In genomic region chr14:73289308-73289707, GRCh38 we compare ENCODE assay signal across 24 cellular contexts. TPM values are rescaled to one million over a fixed set of nuclear protein-coding genes. Genes with fewer than 3 reads are reported as not detected.
A peak's percentile ranks its signal among the peaks of the same experiment; 100 is the strongest.
DNase-seq lines count a peak whose midpoint lies in the region; ATAC-seq, FAIRE-seq and TF ChIP-seq lines count a peak whose summit lies in the region.
"Had no signal": no experiment of that assay in that cellular context is flagged by ENCODE, and none has a peak within 500 bp of the region (broad histone marks: within the 10 kb centered on the region; RNA-seq: fewer than 3 reads in every experiment).

No MANE protein-coding gene starts in this region.

- H3K36me3 ChIP-seq in OCI-LY3 (replicated peaks; ENCODE audit: low read depth, low read length) = peaks cover 8% of the 10 kb centered on the region
- peaks cover 5% of the 10 kb centered on the region; the same call in 1 of the 2 replicates for H3K36me3 ChIP-seq in MG63

- H3K36me3 Mint-ChIP-seq in natural killer cell treated with Interleukin-12 subunit alpha and Interleukin-12 subunit beta and Interleukin-15 and Interleukin-18, amount 100 ng/mL, for 72 hours = peaks cover 8% of the 10 kb centered on the region
- H3K36me3 Mint-ChIP-seq in natural killer cell = peaks cover under 1% of the 10 kb centered on the region

- H3K4me2 ChIP-seq in OCI-LY3 (ENCODE audit: low read length) = peak overlapping the region; percentile 64
- H3K4me2 ChIP-seq: A549, smooth muscle cell had no signal

- no peaks in the 10 kb centered on the region for H3K79me2 ChIP-seq in OCI-LY3 (ENCODE audit: low read length)

- no peaks in the 10 kb centered on the region for H3K9me3 Mint-ChIP-seq in natural killer cell treated with Interleukin-12 subunit alpha and Interleukin-12 subunit beta and Interleukin-15 and Interleukin-18, amount 100 ng/mL, for 72 hours
- H3K9me3 Mint-ChIP-seq in natural killer cell = no peaks in the 10 kb centered on the region
- H3K9me3 Mint-ChIP-seq: activated CD4-positive, alpha-beta T cell treated with anti-CD3 and anti-CD28 coated beads, Interleukin-2, amount 10 ng/mL, durations not matched to agents 7 days and 5 days; activated T-cell treated with anti-CD3 and anti-CD28 coated beads, Interleukin-2, amount 50 U/mL, for 24 hours; CD4-positive, alpha-beta T cell had no signal

- H3K27ac ChIP-seq in OCI-LY3 (ENCODE audit: low read length) = peak overlapping the region; percentile 64
- H3K27ac ChIP-seq: A549, right atrium auricular region had no signal

- no peak for FAIRE-seq in H54 (lab: Jason Lieb, UNC)
- FAIRE-seq: A549, D721Med, endometrium, frontal cortex had no signal

- peaks cover 11 to 27% of the 10 kb centered on the region in 2 donors for H3K4me1 Mint-ChIP-seq in natural killer cell treated with Interleukin-12 subunit alpha and Interleukin-12 subunit beta and Interleukin-15 and Interleukin-18, amount 100 ng/mL, for 72 hours (ENCODE audit: low read depth in 2 of 2)
- no peaks in the 10 kb centered on the region for H3K4me1 Mint-ChIP-seq in natural killer cell

- H4K20me1 ChIP-seq in OCI-LY3 (ENCODE audit: insufficient read depth, low read length) = no peaks in the 10 kb centered on the region

- no peak for ATAC-seq in natural killer cell treated with Interleukin-12 subunit alpha and Interleukin-12 subunit beta and Interleukin-15 and Interleukin-18, amount 100 ng/mL, for 72 hours
- ATAC-seq in natural killer cell (no peak), GM18861 (IDR thresholded peaks at IDR 0.05; ENCODE audit: unreplicated experiment) (no peak)
- ATAC-seq: A549 had no signal

- TF ChIP-seq CTCF in natural killer cell (IDR thresholded peaks at IDR 0.05) (no peak), OCI-LY3 (IDR thresholded peaks at IDR 0.05; ENCODE audit: low read depth, low read length) (no peak)

- intact Hi-C loops in natural killer cell (cut with micrococcal nuclease) = no loop called here

- H3K4me3 ChIP-seq in OCI-LY3 (ENCODE audit: low read length) (peak overlapping the region; percentile 44), MG63 (no peak overlapping the region)
- H3K4me3 ChIP-seq: A549, right atrium auricular region, smooth muscle cell, testis had no signal

- DNase-seq in natural killer cell treated with Interleukin-12 subunit alpha and Interleukin-12 subunit beta and Interleukin-15 and Interleukin-18, amount 100 ng/mL, for 72 hours (ENCODE audit: low spot score) = no peak
- DNase-seq in natural killer cell = no peak
- peak; percentile 55 for DNase-seq in inferior parietal cortex (ENCODE audit: extremely low spot score)
- DNase-seq in effector CD8-positive, alpha-beta T cell (lab: John Stamatoyannopoulos, UW) = no peak
- DNase-seq in MG63 = no peak
- DNase-seq in H54 (ENCODE audit: insufficient read length, low spot score) = no peak
- DNase-seq: activated CD4-positive, alpha-beta T cell treated with anti-CD3 and anti-CD28 coated beads, Interleukin-2, amount 10 ng/mL, durations not matched to agents 7 days and 5 days; activated T-cell treated with anti-CD3 and anti-CD28 coated beads, Interleukin-2, amount 50 U/mL, for 24 hours; CD4-positive, alpha-beta T cell; central memory CD4-positive, alpha-beta T cell; NCI-H1694 treated with DMSO at 0.1 percent for 48 hours; NCI-H2171 treated with DMSO at 0.1 percent for 48 hours; NCI-H510A treated with DMSO at 0.1 percent for 48 hours; stimulated activated naive CD4-positive, alpha-beta T cell; testis had no signal

- no peak overlapping the region for H2AFZ ChIP-seq in OCI-LY3 (ENCODE audit: low read depth, low read length)

- TF ChIP-seq POLR2A in H54 (IDR thresholded peaks at IDR 0.05; ENCODE audit: low read depth, low read length) = no peak

- H3K4me3 Mint-ChIP-seq in natural killer cell treated with Interleukin-12 subunit alpha and Interleukin-12 subunit beta and Interleukin-15 and Interleukin-18, amount 100 ng/mL, for 72 hours = peak overlapping the region; percentile 27
- no peak overlapping the region for H3K4me3 Mint-ChIP-seq in natural killer cell
- H3K4me3 Mint-ChIP-seq: activated CD4-positive, alpha-beta T cell treated with anti-CD3 and anti-CD28 coated beads, Interleukin-2, amount 10 ng/mL, durations not matched to agents 7 days and 5 days; activated T-cell treated with anti-CD3 and anti-CD28 coated beads, Interleukin-2, amount 50 U/mL, for 24 hours; CD4-positive, alpha-beta T cell had no signal

- peaks cover 36% of the 10 kb centered on the region for H3K4me1 ChIP-seq in OCI-LY3 (ENCODE audit: low read length)
- H3K4me1 ChIP-seq: A549, right atrium auricular region, testis had no signal

- H3K27me3 ChIP-seq in OCI-LY3 (ENCODE audit: low read depth, low read length) = no peaks in the 10 kb centered on the region
- no peaks in the 10 kb centered on the region for H3K27me3 ChIP-seq in MG63
- H3K27me3 ChIP-seq: right atrium auricular region, testis had no signal

- H3K9ac ChIP-seq in OCI-LY3 (ENCODE audit: low read length) = peak overlapping the region; percentile 44

- H3K27ac Mint-ChIP-seq in natural killer cell treated with Interleukin-12 subunit alpha and Interleukin-12 subunit beta and Interleukin-15 and Interleukin-18, amount 100 ng/mL, for 72 hours = peak overlapping the region in 1 of 2 donors; percentile 34
- H3K27ac Mint-ChIP-seq in natural killer cell = peak overlapping the region in 1 of 2 donors; percentile 21
- H3K27ac Mint-ChIP-seq: activated CD4-positive, alpha-beta T cell treated with anti-CD3 and anti-CD28 coated beads, Interleukin-2, amount 10 ng/mL, durations not matched to agents 7 days and 5 days; CD4-positive, alpha-beta T cell had no signal

- H3K9me3 ChIP-seq in OCI-LY3 (ENCODE audit: insufficient read depth, low read length) (no peaks in the 10 kb centered on the region), MG63 (no peaks in the 10 kb centered on the region)
- H3K9me3 ChIP-seq: A549, right atrium auricular region, testis had no signal

- no peaks in the 10 kb centered on the region for H3K27me3 Mint-ChIP-seq in natural killer cell treated with Interleukin-12 subunit alpha and Interleukin-12 subunit beta and Interleukin-15 and Interleukin-18, amount 100 ng/mL, for 72 hours
- no peaks in the 10 kb centered on the region for H3K27me3 Mint-ChIP-seq in natural killer cell (ENCODE audit: low read depth in 2 of 2)
- H3K27me3 Mint-ChIP-seq: activated CD4-positive, alpha-beta T cell treated with anti-CD3 and anti-CD28 coated beads, Interleukin-2, amount 10 ng/mL, durations not matched to agents 7 days and 5 days; activated T-cell treated with anti-CD3 and anti-CD28 coated beads, Interleukin-2, amount 50 U/mL, for 24 hours; CD4-positive, alpha-beta T cell had no signal

RNA-seq across cellular contexts. Expression of gene PAPLN, which starts 52.0 kb away (rescaled TPM):
- total RNA-seq in natural killer cell treated with Interleukin-12 subunit alpha and Interleukin-12 subunit beta and Interleukin-15 and Interleukin-18, amount 100 ng/mL, for 72 hours = under 1 TPM; 0.17 to 0.47 TPM
- total RNA-seq in natural killer cell = under 1 TPM; 0.24 to 0.70 (median 0.34) TPM
- total RNA-seq in MG63 (2014; rRNA removed; shearing (Covaris generic); ENCODE audit: low replicate concordance) = 0.53 TPM in 1 of 2 replicates, not detected in the other
- total RNA-seq: SK-MEL-5 had no signal
